In genomic region chrX:86044210-86044609, GRCh38 we compare ENCODE assay signal across 8 cellular contexts.
"Had no signal": no experiment of that assay in that cellular context is flagged by ENCODE, and none has a peak within 500 bp of the region (broad histone marks: within the 10 kb centered on the region; RNA-seq: fewer than 3 reads in every experiment).

No MANE protein-coding gene starts in this region.

- H3K27ac ChIP-seq: KMS-11 had no signal

- H3K27ac Mint-ChIP-seq: GM23338, H9 had no signal

- H3K9ac ChIP-seq: KMS-11 had no signal

- H3K4me2 ChIP-seq: GM23338, KMS-11 had no signal

- H3K9me3 Mint-ChIP-seq: GM23338 had no signal

- H2AFZ ChIP-seq: GM23338 had no signal

- H3K4me3 Mint-ChIP-seq: GM23338, H9 had no signal

- FAIRE-seq: H1, H54, HTR-8/SVneo had no signal

- DNase-seq: H9, HCEC 1CT, KBM-7 had no signal

- H3K4me3 ChIP-seq: GM23338 had no signal

- ATAC-seq: GM23338 had no signal
